ENCODE assay signal across 1 cellular context in the genomic region with DNA sequence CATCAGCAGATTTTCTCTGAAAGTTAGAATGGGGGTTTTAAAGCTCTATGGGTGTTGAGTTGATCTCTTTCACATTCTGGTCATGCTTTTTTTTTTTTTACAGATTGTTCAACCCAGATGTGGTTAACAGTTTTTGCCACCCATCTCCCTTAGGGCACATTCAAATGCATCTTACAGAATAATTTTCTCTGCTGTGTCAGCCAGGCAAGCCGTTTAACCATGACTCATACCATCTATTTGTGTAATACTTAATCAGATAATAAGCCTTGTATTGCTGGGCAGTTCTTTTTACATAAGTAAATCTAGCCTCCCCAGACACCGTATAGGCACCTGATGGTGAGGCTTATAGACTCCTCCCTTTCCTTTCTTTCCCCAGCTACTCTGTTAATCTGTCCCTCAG.
TF ChIP-seq lines count a peak whose summit lies in the region.

No MANE protein-coding gene starts in this region.

TF ChIP-seq in K562, 482 proteins besides CTCF, POLR2A, EP300 and RAD21 (continued from another document and continues in another):
- TF ChIP-seq, protein P1, sequence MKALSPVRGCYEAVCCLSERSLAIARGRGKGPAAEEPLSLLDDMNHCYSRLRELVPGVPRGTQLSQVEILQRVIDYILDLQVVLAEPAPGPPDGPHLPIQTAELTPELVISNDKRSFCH (CRISPR knock-in tag; IDR thresholded peaks at IDR 0.05), result no peak
- TF ChIP-seq, protein P1 (tag; IDR thresholded peaks at IDR 0.05), result no peak
- TF ChIP-seq FOS (IDR thresholded peaks at IDR 0.05; ENCODE audit: extremely low read depth, insufficient read length) (peak; percentile 60), FOSL1 (tag; conservative IDR thresholded peaks at IDR 0.05) (peak; percentile 96), SREBF1 (IDR thresholded peaks at IDR 0.05; ENCODE audit: borderline replicate concordance, low read depth, low read length) (no peak), HDAC3 (IDR thresholded peaks at IDR 0.05; ENCODE audit: borderline replicate concordance, partially characterized antibody) (peak; percentile 34), SOX6 (IDR thresholded peaks at IDR 0.05) (peak; percentile 85), PRPF4 (IDR thresholded peaks at IDR 0.05; ENCODE audit: insufficient read depth, low read depth, low read length, poor library complexity, severe bottlenecking) (no peak), TBL1XR1 (IDR thresholded peaks at IDR 0.05; ENCODE audit: low read length in 2 of 2) (peak in 1 of 2 experiments; percentile 81; a peak in 2 of 4 replicates), HEY1 (CRISPR knock-in tag; IDR thresholded peaks at IDR 0.05; ENCODE audit: borderline replicate concordance) (no peak), JUN (IDR thresholded peaks at IDR 0.05; ENCODE audit: borderline replicate concordance, low read depth, low read length) (peak; percentile 80), JUN (CRISPR knock-in tag; IDR thresholded peaks at IDR 0.05; ENCODE audit: borderline replicate concordance) (no peak), ZFPM2 (CRISPR knock-in tag; IDR thresholded peaks at IDR 0.05) (no peak), MTA2 (IDR thresholded peaks at IDR 0.05; ENCODE audit: low read depth) (0 out of 2 replicates have a peak, but pooled peaks have one; percentile 28), ZBED1 (IDR thresholded peaks at IDR 0.05) (no peak), HDAC8 (tag; IDR thresholded peaks at IDR 0.05) (no peak), CBFA2T3 (IDR thresholded peaks at IDR 0.05) (peak; percentile 74), ZNF282 (CRISPR knock-in tag; IDR thresholded peaks at IDR 0.05) (no peak), SMARCC2 (IDR thresholded peaks at IDR 0.05; ENCODE audit: low read depth) (peak; percentile 79), CBX8 (IDR thresholded peaks at IDR 0.05; ENCODE audit: borderline replicate concordance, extremely low read depth, low read depth, low read length, poor library complexity, severe bottlenecking) (no peak), TEAD1 (CRISPR knock-in tag; IDR thresholded peaks at IDR 0.05) (no peak), HMG20B (CRISPR knock-in tag; IDR thresholded peaks at IDR 0.05) (no peak), NCOA2 (IDR thresholded peaks at IDR 0.05; ENCODE audit: partially characterized antibody in 2 of 2) (peak in 1 of 2 experiments; percentile 22), ZC3H4 (CRISPR knock-in tag; IDR thresholded peaks at IDR 0.05; ENCODE audit: borderline replicate concordance) (no peak), HLTF (IDR thresholded peaks at IDR 0.05) (no peak), NR3C1 (CRISPR knock-in tag; IDR thresholded peaks at IDR 0.05) (no peak), BHLHE40 (IDR thresholded peaks at IDR 0.05; ENCODE audit: low read length) (peak; percentile 24; the same call in 1 of the 2 replicates), ZNF551 (CRISPR knock-in tag; IDR thresholded peaks at IDR 0.05) (no peak), ZNF699 (CRISPR knock-in tag; IDR thresholded peaks at IDR 0.05; ENCODE audit: insufficient replicate concordance) (no peak), CREM (IDR thresholded peaks at IDR 0.05; ENCODE audit: low read depth) (0 out of 2 replicates have a peak, but pooled peaks have one; percentile 31), PHTF2 (CRISPR knock-in tag; IDR thresholded peaks at IDR 0.05) (no peak), EP400 (IDR thresholded peaks at IDR 0.05) (peak; percentile 48; the same call in 1 of the 2 replicates), CREBBP (IDR thresholded peaks at IDR 0.05; ENCODE audit: low read depth, low read length) (no peak), ZNF41 (CRISPR knock-in tag; conservative IDR thresholded peaks at IDR 0.05) (no peak), ZNF830 (CRISPR knock-in tag; IDR thresholded peaks at IDR 0.05) (no peak), ARID2 (IDR thresholded peaks at IDR 0.05) (no peak), ZKSCAN3 (CRISPR knock-in tag; IDR thresholded peaks at IDR 0.05) (no peak), ZNF24 (IDR thresholded peaks at IDR 0.05) (no peak), SMARCA5 (IDR thresholded peaks at IDR 0.05) (no peak), NFYB (IDR thresholded peaks at IDR 0.05; ENCODE audit: extremely low read depth, insufficient read length) (no peak)
- TF ChIP-seq, protein P2, sequence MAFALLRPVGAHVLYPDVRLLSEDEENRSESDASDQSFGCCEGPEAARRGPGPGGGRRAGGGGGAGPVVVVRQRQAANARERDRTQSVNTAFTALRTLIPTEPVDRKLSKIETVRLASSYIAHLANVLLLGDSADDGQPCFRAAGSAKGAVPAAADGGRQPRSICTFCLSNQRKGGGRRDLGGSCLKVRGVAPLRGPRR (CRISPR knock-in tag; IDR thresholded peaks at IDR 0.05), result no peak
- TF ChIP-seq, protein P3, sequence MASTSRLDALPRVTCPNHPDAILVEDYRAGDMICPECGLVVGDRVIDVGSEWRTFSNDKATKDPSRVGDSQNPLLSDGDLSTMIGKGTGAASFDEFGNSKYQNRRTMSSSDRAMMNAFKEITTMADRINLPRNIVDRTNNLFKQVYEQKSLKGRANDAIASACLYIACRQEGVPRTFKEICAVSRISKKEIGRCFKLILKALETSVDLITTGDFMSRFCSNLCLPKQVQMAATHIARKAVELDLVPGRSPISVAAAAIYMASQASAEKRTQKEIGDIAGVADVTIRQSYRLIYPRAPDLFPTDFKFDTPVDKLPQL (IDR thresholded peaks at IDR 0.05; ENCODE audit: extremely low read depth, insufficient read length), result no peak
- TF ChIP-seq, protein P4, sequence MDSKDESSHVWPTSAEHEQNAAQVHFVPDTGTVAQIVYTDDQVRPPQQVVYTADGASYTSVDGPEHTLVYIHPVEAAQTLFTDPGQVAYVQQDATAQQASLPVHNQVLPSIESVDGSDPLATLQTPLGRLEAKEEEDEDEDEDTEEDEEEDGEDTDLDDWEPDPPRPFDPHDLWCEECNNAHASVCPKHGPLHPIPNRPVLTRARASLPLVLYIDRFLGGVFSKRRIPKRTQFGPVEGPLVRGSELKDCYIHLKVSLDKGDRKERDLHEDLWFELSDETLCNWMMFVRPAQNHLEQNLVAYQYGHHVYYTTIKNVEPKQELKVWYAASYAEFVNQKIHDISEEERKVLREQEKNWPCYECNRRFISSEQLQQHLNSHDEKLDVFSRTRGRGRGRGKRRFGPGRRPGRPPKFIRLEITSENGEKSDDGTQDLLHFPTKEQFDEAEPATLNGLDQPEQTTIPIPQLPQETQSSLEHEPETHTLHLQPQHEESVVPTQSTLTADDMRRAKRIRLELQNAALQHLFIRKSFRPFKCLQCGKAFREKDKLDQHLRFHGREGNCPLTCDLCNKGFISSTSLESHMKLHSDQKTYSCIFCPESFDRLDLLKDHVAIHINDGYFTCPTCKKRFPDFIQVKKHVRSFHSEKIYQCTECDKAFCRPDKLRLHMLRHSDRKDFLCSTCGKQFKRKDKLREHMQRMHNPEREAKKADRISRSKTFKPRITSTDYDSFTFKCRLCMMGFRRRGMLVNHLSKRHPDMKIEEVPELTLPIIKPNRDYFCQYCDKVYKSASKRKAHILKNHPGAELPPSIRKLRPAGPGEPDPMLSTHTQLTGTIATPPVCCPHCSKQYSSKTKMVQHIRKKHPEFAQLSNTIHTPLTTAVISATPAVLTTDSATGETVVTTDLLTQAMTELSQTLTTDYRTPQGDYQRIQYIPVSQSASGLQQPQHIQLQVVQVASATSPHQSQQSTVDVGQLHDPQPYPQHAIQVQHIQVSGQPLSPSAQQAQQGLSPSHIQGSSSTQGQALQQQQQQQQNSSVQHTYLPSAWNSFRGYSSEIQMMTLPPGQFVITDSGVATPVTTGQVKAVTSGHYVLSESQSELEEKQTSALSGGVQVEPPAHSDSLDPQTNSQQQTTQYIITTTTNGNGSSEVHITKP (IDR thresholded peaks at IDR 0.05; ENCODE audit: partially characterized antibody), result no peak
- TF ChIP-seq, protein P5, sequence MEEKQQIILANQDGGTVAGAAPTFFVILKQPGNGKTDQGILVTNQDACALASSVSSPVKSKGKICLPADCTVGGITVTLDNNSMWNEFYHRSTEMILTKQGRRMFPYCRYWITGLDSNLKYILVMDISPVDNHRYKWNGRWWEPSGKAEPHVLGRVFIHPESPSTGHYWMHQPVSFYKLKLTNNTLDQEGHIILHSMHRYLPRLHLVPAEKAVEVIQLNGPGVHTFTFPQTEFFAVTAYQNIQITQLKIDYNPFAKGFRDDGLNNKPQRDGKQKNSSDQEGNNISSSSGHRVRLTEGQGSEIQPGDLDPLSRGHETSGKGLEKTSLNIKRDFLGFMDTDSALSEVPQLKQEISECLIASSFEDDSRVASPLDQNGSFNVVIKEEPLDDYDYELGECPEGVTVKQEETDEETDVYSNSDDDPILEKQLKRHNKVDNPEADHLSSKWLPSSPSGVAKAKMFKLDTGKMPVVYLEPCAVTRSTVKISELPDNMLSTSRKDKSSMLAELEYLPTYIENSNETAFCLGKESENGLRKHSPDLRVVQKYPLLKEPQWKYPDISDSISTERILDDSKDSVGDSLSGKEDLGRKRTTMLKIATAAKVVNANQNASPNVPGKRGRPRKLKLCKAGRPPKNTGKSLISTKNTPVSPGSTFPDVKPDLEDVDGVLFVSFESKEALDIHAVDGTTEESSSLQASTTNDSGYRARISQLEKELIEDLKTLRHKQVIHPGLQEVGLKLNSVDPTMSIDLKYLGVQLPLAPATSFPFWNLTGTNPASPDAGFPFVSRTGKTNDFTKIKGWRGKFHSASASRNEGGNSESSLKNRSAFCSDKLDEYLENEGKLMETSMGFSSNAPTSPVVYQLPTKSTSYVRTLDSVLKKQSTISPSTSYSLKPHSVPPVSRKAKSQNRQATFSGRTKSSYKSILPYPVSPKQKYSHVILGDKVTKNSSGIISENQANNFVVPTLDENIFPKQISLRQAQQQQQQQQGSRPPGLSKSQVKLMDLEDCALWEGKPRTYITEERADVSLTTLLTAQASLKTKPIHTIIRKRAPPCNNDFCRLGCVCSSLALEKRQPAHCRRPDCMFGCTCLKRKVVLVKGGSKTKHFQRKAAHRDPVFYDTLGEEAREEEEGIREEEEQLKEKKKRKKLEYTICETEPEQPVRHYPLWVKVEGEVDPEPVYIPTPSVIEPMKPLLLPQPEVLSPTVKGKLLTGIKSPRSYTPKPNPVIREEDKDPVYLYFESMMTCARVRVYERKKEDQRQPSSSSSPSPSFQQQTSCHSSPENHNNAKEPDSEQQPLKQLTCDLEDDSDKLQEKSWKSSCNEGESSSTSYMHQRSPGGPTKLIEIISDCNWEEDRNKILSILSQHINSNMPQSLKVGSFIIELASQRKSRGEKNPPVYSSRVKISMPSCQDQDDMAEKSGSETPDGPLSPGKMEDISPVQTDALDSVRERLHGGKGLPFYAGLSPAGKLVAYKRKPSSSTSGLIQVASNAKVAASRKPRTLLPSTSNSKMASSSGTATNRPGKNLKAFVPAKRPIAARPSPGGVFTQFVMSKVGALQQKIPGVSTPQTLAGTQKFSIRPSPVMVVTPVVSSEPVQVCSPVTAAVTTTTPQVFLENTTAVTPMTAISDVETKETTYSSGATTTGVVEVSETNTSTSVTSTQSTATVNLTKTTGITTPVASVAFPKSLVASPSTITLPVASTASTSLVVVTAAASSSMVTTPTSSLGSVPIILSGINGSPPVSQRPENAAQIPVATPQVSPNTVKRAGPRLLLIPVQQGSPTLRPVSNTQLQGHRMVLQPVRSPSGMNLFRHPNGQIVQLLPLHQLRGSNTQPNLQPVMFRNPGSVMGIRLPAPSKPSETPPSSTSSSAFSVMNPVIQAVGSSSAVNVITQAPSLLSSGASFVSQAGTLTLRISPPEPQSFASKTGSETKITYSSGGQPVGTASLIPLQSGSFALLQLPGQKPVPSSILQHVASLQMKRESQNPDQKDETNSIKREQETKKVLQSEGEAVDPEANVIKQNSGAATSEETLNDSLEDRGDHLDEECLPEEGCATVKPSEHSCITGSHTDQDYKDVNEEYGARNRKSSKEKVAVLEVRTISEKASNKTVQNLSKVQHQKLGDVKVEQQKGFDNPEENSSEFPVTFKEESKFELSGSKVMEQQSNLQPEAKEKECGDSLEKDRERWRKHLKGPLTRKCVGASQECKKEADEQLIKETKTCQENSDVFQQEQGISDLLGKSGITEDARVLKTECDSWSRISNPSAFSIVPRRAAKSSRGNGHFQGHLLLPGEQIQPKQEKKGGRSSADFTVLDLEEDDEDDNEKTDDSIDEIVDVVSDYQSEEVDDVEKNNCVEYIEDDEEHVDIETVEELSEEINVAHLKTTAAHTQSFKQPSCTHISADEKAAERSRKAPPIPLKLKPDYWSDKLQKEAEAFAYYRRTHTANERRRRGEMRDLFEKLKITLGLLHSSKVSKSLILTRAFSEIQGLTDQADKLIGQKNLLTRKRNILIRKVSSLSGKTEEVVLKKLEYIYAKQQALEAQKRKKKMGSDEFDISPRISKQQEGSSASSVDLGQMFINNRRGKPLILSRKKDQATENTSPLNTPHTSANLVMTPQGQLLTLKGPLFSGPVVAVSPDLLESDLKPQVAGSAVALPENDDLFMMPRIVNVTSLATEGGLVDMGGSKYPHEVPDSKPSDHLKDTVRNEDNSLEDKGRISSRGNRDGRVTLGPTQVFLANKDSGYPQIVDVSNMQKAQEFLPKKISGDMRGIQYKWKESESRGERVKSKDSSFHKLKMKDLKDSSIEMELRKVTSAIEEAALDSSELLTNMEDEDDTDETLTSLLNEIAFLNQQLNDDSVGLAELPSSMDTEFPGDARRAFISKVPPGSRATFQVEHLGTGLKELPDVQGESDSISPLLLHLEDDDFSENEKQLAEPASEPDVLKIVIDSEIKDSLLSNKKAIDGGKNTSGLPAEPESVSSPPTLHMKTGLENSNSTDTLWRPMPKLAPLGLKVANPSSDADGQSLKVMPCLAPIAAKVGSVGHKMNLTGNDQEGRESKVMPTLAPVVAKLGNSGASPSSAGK (IDR thresholded peaks at IDR 0.05), result no peak
- TF ChIP-seq, protein P6, sequence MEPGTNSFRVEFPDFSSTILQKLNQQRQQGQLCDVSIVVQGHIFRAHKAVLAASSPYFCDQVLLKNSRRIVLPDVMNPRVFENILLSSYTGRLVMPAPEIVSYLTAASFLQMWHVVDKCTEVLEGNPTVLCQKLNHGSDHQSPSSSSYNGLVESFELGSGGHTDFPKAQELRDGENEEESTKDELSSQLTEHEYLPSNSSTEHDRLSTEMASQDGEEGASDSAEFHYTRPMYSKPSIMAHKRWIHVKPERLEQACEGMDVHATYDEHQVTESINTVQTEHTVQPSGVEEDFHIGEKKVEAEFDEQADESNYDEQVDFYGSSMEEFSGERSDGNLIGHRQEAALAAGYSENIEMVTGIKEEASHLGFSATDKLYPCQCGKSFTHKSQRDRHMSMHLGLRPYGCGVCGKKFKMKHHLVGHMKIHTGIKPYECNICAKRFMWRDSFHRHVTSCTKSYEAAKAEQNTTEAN (CRISPR knock-in tag; IDR thresholded peaks at IDR 0.05), result no peak
- TF ChIP-seq, protein P7, sequence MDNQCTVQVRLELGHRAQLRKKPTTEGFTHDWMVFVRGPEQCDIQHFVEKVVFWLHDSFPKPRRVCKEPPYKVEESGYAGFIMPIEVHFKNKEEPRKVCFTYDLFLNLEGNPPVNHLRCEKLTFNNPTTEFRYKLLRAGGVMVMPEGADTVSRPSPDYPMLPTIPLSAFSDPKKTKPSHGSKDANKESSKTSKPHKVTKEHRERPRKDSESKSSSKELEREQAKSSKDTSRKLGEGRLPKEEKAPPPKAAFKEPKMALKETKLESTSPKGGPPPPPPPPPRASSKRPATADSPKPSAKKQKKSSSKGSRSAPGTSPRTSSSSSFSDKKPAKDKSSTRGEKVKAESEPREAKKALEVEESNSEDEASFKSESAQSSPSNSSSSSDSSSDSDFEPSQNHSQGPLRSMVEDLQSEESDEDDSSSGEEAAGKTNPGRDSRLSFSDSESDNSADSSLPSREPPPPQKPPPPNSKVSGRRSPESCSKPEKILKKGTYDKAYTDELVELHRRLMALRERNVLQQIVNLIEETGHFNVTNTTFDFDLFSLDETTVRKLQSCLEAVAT (IDR thresholded peaks at IDR 0.05), result no peak
